Comparison of ENCODE assay signal across 11 cellular contexts in genomic region chr2:233387225-233387624, GRCh38. TPM values are rescaled to one million over a fixed set of nuclear protein-coding genes. Genes with fewer than 3 reads are reported as not detected.
DNase-seq lines count a peak whose midpoint lies in the region; ATAC-seq and TF ChIP-seq lines count a peak whose summit lies in the region.
"Had no signal": no experiment of that assay in that cellular context is flagged by ENCODE, and none has a peak within 500 bp of the region (broad histone marks: within the 10 kb centered on the region; RNA-seq: fewer than 3 reads in every experiment).

No MANE protein-coding gene starts in this region.

- 91% methylated on average over 13 of the region's 13 CpGs for WGBS in hepatocyte (ENCODE audit: low lambda C conversion rate, missing lambda C conversion rate)
- WGBS in spleen, 5 donors: 87 to 93% (median 91%) methylated on average over 13 of the region's 13 CpGs

- peak overlapping the region; percentile 76 for H3K27ac ChIP-seq in hepatocyte
- peak overlapping the region in 7 of 8 donors; percentile 7 to 81 (median 69) for H3K27ac ChIP-seq in spleen

- H3K27me3 Mint-ChIP-seq in activated naive CD8-positive, alpha-beta T cell treated with anti-CD3 and anti-CD28 coated beads, Interleukin-2, amount 50 U/mL, for 24 hours: no peaks in the 10 kb centered on the region

- peaks cover 53% of the 10 kb centered on the region for H3K36me3 Mint-ChIP-seq in activated naive CD8-positive, alpha-beta T cell treated with anti-CD3 and anti-CD28 coated beads, Interleukin-2, amount 50 U/mL, for 24 hours (ENCODE audit: low read depth)

- H3K9me2 ChIP-seq in hepatocyte (replicated peaks; ENCODE audit: insufficient read depth): no peaks in the 10 kb centered on the region

- no peak for DNase-seq in activated naive CD8-positive, alpha-beta T cell treated with anti-CD3 and anti-CD28 coated beads, Interleukin-2, amount 50 U/mL, for 24 hours
- DNase-seq in hepatocyte (ENCODE audit: low spot score) (no peak), spleen (no peak), DMS114 treated with DMSO at 0.1 percent for 48 hours (lab: John Stamatoyannopoulos, UW; ENCODE audit: unreplicated experiment) (no peak), GM03348 (ENCODE audit: low spot score) (no peak)
- DNase-seq: DND-41, foreskin melanocyte, KG1 had no signal

- no peaks in the 10 kb centered on the region for H3K9me3 Mint-ChIP-seq in activated naive CD8-positive, alpha-beta T cell treated with anti-CD3 and anti-CD28 coated beads, Interleukin-2, amount 50 U/mL, for 24 hours

- peak overlapping the region; percentile 69 for H3K4me3 Mint-ChIP-seq in activated naive CD8-positive, alpha-beta T cell treated with anti-CD3 and anti-CD28 coated beads, Interleukin-2, amount 50 U/mL, for 24 hours

- H3K9me3 ChIP-seq in hepatocyte (ENCODE audit: low read depth) (no peaks in the 10 kb centered on the region), spleen (no peaks in the 10 kb centered on the region)

- TF ChIP-seq POLR2A in spleen (IDR thresholded peaks at IDR 0.05): no peak

- intact Hi-C loops in spleen (cut with DNase I; ENCODE audit: low total_unique reads): no loop called here

- TF ChIP-seq CTCF in hepatocyte (IDR thresholded peaks at IDR 0.05; ENCODE audit: poor library complexity) (no peak), spleen (IDR thresholded peaks at IDR 0.05 in 8 of 11, conservative IDR thresholded peaks at IDR 0.05 in 3 of 11) (no peak)

- peak overlapping the region; percentile 39; the same call in 1 of the 2 replicates for H3K4me3 ChIP-seq in GM08714 (ENCODE audit: low read length)
- H3K4me3 ChIP-seq in hepatocyte: no peak overlapping the region
- H3K4me3 ChIP-seq in spleen: peak overlapping the region in 1 of 8 donors; percentile 34

- H3K4me1 Mint-ChIP-seq in activated naive CD8-positive, alpha-beta T cell treated with anti-CD3 and anti-CD28 coated beads, Interleukin-2, amount 50 U/mL, for 24 hours: peaks cover 75% of the 10 kb centered on the region

- H4K20me1 ChIP-seq in hepatocyte (ENCODE audit: insufficient read depth, poor library complexity, severe bottlenecking): peaks cover 6% of the 10 kb centered on the region

- H3K4me2 ChIP-seq in hepatocyte: no peak overlapping the region

- peaks cover 42% of the 10 kb centered on the region for H3K79me2 ChIP-seq in hepatocyte

- peak overlapping the region; percentile 91 for H3K27ac Mint-ChIP-seq in activated naive CD8-positive, alpha-beta T cell treated with anti-CD3 and anti-CD28 coated beads, Interleukin-2, amount 50 U/mL, for 24 hours

- ATAC-seq in activated naive CD8-positive, alpha-beta T cell treated with anti-CD3 and anti-CD28 coated beads, Interleukin-2, amount 50 U/mL, for 24 hours: no peak
- ATAC-seq in GM21737 (IDR thresholded peaks at IDR 0.05; ENCODE audit: unreplicated experiment): no peak
- no peak for ATAC-seq in HG03045 (IDR thresholded peaks at IDR 0.05; ENCODE audit: unreplicated experiment)

- peaks cover 20% of the 10 kb centered on the region for H3K4me1 ChIP-seq in hepatocyte (ENCODE audit: insufficient read depth)
- peaks cover 17 to 82% (median 56%) of the 10 kb centered on the region in 6 donors for H3K4me1 ChIP-seq in spleen

- H2AFZ ChIP-seq in hepatocyte: no peak overlapping the region

- H3K27me3 ChIP-seq in hepatocyte (no peaks in the 10 kb centered on the region), spleen (replicated peaks in 1 of 7) (no peaks in the 10 kb centered on the region)

- H3K36me3 ChIP-seq in hepatocyte (replicated peaks; ENCODE audit: insufficient read depth, low read depth) (no peaks in the 10 kb centered on the region), spleen (peaks cover 0 to 53% (median 16%) of the 10 kb centered on the region in 6 donors)

RNA-seq across cellular contexts. Expression of gene DGKD, which starts 32.9 kb away (rescaled TPM):
- total RNA-seq in hepatocyte: 14.2 and 15.2 TPM in 2 replicates
- polyA plus RNA-seq in hepatocyte: 13.6 and 14.3 TPM in 2 replicates
- total RNA-seq in spleen: 100 to 1,000 TPM in 4 of 7 donors, 10 to 100 TPM in 3; 45.2 to 120 (median 102) TPM
- polyA plus RNA-seq in spleen: 10 to 100 TPM; 21.9 to 35.6 (median 32.1) TPM
